Comparison of ENCODE assay signal across 9 cellular contexts in genomic region chr19:1271528-1272422, GRCh38. TPM values are rescaled to one million over a fixed set of nuclear protein-coding genes. Genes with fewer than 3 reads are reported as not detected.
DNase-seq lines count a peak whose midpoint lies in the region; ATAC-seq lines count a peak whose summit lies in the region.
"Had no signal": no experiment of that assay in that cellular context is flagged by ENCODE, and none has a peak within 500 bp of the region (broad histone marks: within the 10 kb centered on the region; RNA-seq: fewer than 3 reads in every experiment).

No MANE protein-coding gene starts in this region.

- DNase-seq in T-helper 2 cell treated with Interferon-gamma antibody and Interleukin-4, amounts not matched to agents 5 μg/mL and 100 μg/mL, for 36 hours (ENCODE audit: low spot score), result no peak
- no peak for DNase-seq in T-helper 2 cell
- DNase-seq in activated naive CD8-positive, alpha-beta T cell treated with anti-CD3 and anti-CD28 coated beads for 36 hours, result no peak
- DNase-seq: stimulated activated CD4-positive, alpha-beta T cell treated with anti-CD3 and anti-CD28 coated beads, Interleukin-4, amount 100 ng/mL, for 4 hours had no signal

- peaks cover 48% of the 10 kb centered on the region for H3K36me3 Mint-ChIP-seq in T-helper 2 cell treated with Interferon-gamma antibody and Interleukin-4, amounts not matched to agents 5 μg/mL and 100 μg/mL, for 36 hours (ENCODE audit: low read depth)
- peaks cover 48% of the 10 kb centered on the region for H3K36me3 Mint-ChIP-seq in activated naive CD8-positive, alpha-beta T cell treated with anti-CD3 and anti-CD28 coated beads for 36 hours

- peak overlapping the region; percentile 87 for H3K27ac Mint-ChIP-seq in T-helper 2 cell treated with Interferon-gamma antibody and Interleukin-4, amounts not matched to agents 5 μg/mL and 100 μg/mL, for 36 hours
- peak overlapping the region; percentile 96 for H3K27ac Mint-ChIP-seq in activated naive CD8-positive, alpha-beta T cell treated with anti-CD3 and anti-CD28 coated beads for 36 hours

- peaks cover 3% of the 10 kb centered on the region for H3K27me3 Mint-ChIP-seq in T-helper 2 cell treated with Interferon-gamma antibody and Interleukin-4, amounts not matched to agents 5 μg/mL and 100 μg/mL, for 36 hours (ENCODE audit: low read depth)
- peaks cover 4% of the 10 kb centered on the region for H3K27me3 Mint-ChIP-seq in activated naive CD8-positive, alpha-beta T cell treated with anti-CD3 and anti-CD28 coated beads for 36 hours

- H3K4me1 Mint-ChIP-seq in T-helper 2 cell treated with Interferon-gamma antibody and Interleukin-4, amounts not matched to agents 5 μg/mL and 100 μg/mL, for 36 hours (ENCODE audit: low read depth), result peaks cover 35% of the 10 kb centered on the region
- peaks cover 55% of the 10 kb centered on the region for H3K4me1 Mint-ChIP-seq in activated naive CD8-positive, alpha-beta T cell treated with anti-CD3 and anti-CD28 coated beads for 36 hours

- H3K9me3 Mint-ChIP-seq in T-helper 2 cell treated with Interferon-gamma antibody and Interleukin-4, amounts not matched to agents 5 μg/mL and 100 μg/mL, for 36 hours, result no peaks in the 10 kb centered on the region
- no peaks in the 10 kb centered on the region for H3K9me3 Mint-ChIP-seq in activated naive CD8-positive, alpha-beta T cell treated with anti-CD3 and anti-CD28 coated beads for 36 hours

- no peak for ATAC-seq in GM21447 (IDR thresholded peaks at IDR 0.05; ENCODE audit: unreplicated experiment)
- ATAC-seq in esophagus mucosa, result no peak
- ATAC-seq in GM18517 (IDR thresholded peaks at IDR 0.05; ENCODE audit: unreplicated experiment), result no peak

- H3K27me3 ChIP-seq in layer of hippocampus (ENCODE audit: control insufficient read depth, insufficient read depth, low read length), result no peaks in the 10 kb centered on the region

- peak overlapping the region; percentile 83 for H3K4me3 Mint-ChIP-seq in T-helper 2 cell treated with Interferon-gamma antibody and Interleukin-4, amounts not matched to agents 5 μg/mL and 100 μg/mL, for 36 hours
- H3K4me3 Mint-ChIP-seq in activated naive CD8-positive, alpha-beta T cell treated with anti-CD3 and anti-CD28 coated beads for 36 hours, result peak overlapping the region; percentile 96

- H3K27ac ChIP-seq in layer of hippocampus (ENCODE audit: low read depth, low read length) (peak overlapping the region; percentile 99), temporal lobe (ENCODE audit: low read depth, low read length) (peak overlapping the region; percentile 65)

RNA-seq across cellular contexts. Expression of gene CIRBP, which starts 2.6 kb away (rescaled TPM):
- total RNA-seq in activated naive CD8-positive, alpha-beta T cell treated with anti-CD3 and anti-CD28 coated beads for 36 hours, result 100 to 1,000 TPM; 208 to 216 TPM
- total RNA-seq in temporal lobe (289 TPM), esophagus mucosa (172 TPM)

RNA-seq across cellular contexts. Expression of gene FAM174C, which starts 3.6 kb away (rescaled TPM):
- 100 to 1,000 TPM in 1 of 2 experiments, 10 to 100 TPM in 1; 99.8 to 101 TPM for total RNA-seq in activated naive CD8-positive, alpha-beta T cell treated with anti-CD3 and anti-CD28 coated beads for 36 hours
- total RNA-seq in temporal lobe (8.9 TPM), esophagus mucosa (41.2 TPM)

RNA-seq across cellular contexts. Expression of gene EFNA2, which starts 13.9 kb away (rescaled TPM):
- not detected for total RNA-seq in activated naive CD8-positive, alpha-beta T cell treated with anti-CD3 and anti-CD28 coated beads for 36 hours
- total RNA-seq in temporal lobe (4.9 TPM), esophagus mucosa (0.40 TPM)

RNA-seq across cellular contexts. Expression of gene MIDN, which starts 23.4 kb away (rescaled TPM):
- 10 to 100 TPM; 29.3 to 29.6 TPM for total RNA-seq in activated naive CD8-positive, alpha-beta T cell treated with anti-CD3 and anti-CD28 coated beads for 36 hours
- total RNA-seq in temporal lobe (22.6 TPM), esophagus mucosa (99.3 TPM)

RNA-seq across cellular contexts. Expression of gene ATP5F1D, which starts 30.2 kb away (rescaled TPM):
- total RNA-seq in activated naive CD8-positive, alpha-beta T cell treated with anti-CD3 and anti-CD28 coated beads for 36 hours, result 100 to 1,000 TPM; 175 to 177 TPM
- 27.5 TPM for total RNA-seq in temporal lobe
- 251 TPM for total RNA-seq in esophagus mucosa
